Comparison of ENCODE assay signal across 9 cellular contexts in the genomic region with DNA sequence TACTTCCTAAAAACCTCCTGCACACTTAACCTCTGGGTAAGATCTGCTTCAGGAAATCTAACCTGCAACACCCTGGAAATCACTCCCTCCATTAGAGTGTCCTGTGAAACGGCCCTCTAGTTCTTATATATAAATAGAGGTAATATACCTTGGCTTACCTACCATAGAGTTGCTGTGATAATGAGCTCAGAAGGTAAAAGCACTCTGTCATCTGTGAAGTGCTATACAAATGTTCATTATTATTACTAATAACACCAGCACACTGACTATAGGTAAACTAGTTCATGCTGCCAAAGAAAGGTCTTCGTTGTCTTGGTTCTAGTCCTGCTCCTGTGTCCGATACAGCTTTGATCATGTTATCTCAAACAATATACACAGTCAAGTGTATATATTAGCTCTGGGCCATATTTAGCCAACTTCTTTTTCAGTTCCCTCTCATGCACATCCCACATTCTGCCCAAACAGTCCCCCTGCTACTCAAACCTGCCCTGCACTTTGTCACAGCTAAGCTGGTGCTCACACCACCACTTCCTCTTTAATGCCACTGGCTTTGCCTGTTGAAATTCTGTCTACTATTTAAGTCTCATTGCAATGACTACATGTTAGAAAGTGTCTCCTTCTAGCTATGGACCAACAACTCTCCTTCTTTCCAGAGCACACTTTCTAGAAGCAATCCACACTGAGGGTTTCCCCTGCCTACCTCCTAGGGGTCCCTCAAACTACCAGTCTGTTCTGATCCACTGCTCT. TPM values are rescaled to one million over a fixed set of nuclear protein-coding genes. Genes with fewer than 3 reads are reported as not detected.
A peak's percentile ranks its signal among the peaks of the same experiment; 100 is the strongest.
DNase-seq lines count a peak whose midpoint lies in the region; ATAC-seq and TF ChIP-seq lines count a peak whose summit lies in the region.
"Had no signal": no experiment of that assay in that cellular context is flagged by ENCODE, and none has a peak within 500 bp of the region (broad histone marks: within the 10 kb centered on the region; RNA-seq: fewer than 3 reads in every experiment).

No MANE protein-coding gene starts in this region.

- peaks cover 27 to 35% (median 32%) of the 10 kb centered on the region in 3 donors for H3K4me1 Mint-ChIP-seq in IgD-negative memory B cell
- H3K4me1 Mint-ChIP-seq in naive thymus-derived CD4-positive, alpha-beta T cell, result peaks cover 5 to 50% (median 6%) of the 10 kb centered on the region in 7 donors

- ATAC-seq in GM18868 (IDR thresholded peaks at IDR 0.05; ENCODE audit: unreplicated experiment), result peak; percentile 75
- ATAC-seq in HG02571 (IDR thresholded peaks at IDR 0.05; ENCODE audit: unreplicated experiment), result peak; percentile 64
- peak; percentile 37 for ATAC-seq in naive thymus-derived CD4-positive, alpha-beta T cell
- no peak for ATAC-seq in body of pancreas
- ATAC-seq: sciatic nerve had no signal

- no peaks in the 10 kb centered on the region for H3K9me3 ChIP-seq in naive thymus-derived CD4-positive, alpha-beta T cell (ENCODE audit: control insufficient read depth in 2 of 3, low read length in 3 of 3)
- H3K9me3 ChIP-seq in body of pancreas, result no peaks in the 10 kb centered on the region

- peaks cover 9% of the 10 kb centered on the region for H3K27me3 Mint-ChIP-seq in IgD-negative memory B cell
- peaks cover 0 to 41% (median 30%) of the 10 kb centered on the region in 5 donors for H3K27me3 Mint-ChIP-seq in naive thymus-derived CD4-positive, alpha-beta T cell

- intact Hi-C loops in naive thymus-derived CD4-positive, alpha-beta T cell (cut with micrococcal nuclease), result loop anchor here in 1 of 2 donors (10.0 kb wide), 3 partner anchors 264 to 1546 kb away; a partner anchor contains a TSS
- intact Hi-C loops in body of pancreas (cut with DNase I) (no loop called here), posterior cingulate gyrus (cut with DNase I) (no loop called here)

- 73 to 80% methylated on average over 3 of the region's 3 CpGs for WGBS in body of pancreas, 2 donors

- no peaks in the 10 kb centered on the region for H3K36me3 Mint-ChIP-seq in IgD-negative memory B cell
- H3K36me3 Mint-ChIP-seq in naive thymus-derived CD4-positive, alpha-beta T cell, result peaks cover 0 to 37% (median 0%) of the 10 kb centered on the region in 5 donors

- POLR2A ChIA-PET in naive thymus-derived CD4-positive, alpha-beta T cell (lab: Charles Lee), result no interaction called here

- no peak for DNase-seq in naive thymus-derived CD4-positive, alpha-beta T cell
- no peak for DNase-seq in NCI-H345 treated with DMSO at 0.1 percent for 48 hours (lab: John Stamatoyannopoulos, UW; ENCODE audit: unreplicated experiment)
- DNase-seq in body of pancreas, result no peak
- no peak for DNase-seq in posterior cingulate gyrus
- DNase-seq in D341Med (ENCODE audit: low spot score), result no peak

- no peaks in the 10 kb centered on the region for H3K36me3 ChIP-seq in naive thymus-derived CD4-positive, alpha-beta T cell (ENCODE audit: control insufficient read depth in 2 of 3, insufficient read depth in 3 of 3, low read length in 3 of 3)
- no peaks in the 10 kb centered on the region for H3K36me3 ChIP-seq in body of pancreas (replicated peaks in 1 of 2; ENCODE audit: insufficient read depth in 1 of 2, low read depth in 2 of 2)

- no peak overlapping the region for H3K4me3 ChIP-seq in naive thymus-derived CD4-positive, alpha-beta T cell (ENCODE audit: low read length)
- no peak overlapping the region for H3K4me3 ChIP-seq in body of pancreas

- peaks cover 0 to 7% of the 10 kb centered on the region in 2 donors for H3K4me1 ChIP-seq in naive thymus-derived CD4-positive, alpha-beta T cell (ENCODE audit: control insufficient read depth in 2 of 2, insufficient read depth in 2 of 2, low read length in 2 of 2)
- peaks cover 7% of the 10 kb centered on the region for H3K4me1 ChIP-seq in body of pancreas

- no peak for TF ChIP-seq POLR2A in body of pancreas (IDR thresholded peaks at IDR 0.05)

- H3K27me3 ChIP-seq in naive thymus-derived CD4-positive, alpha-beta T cell (ENCODE audit: control insufficient read depth in 2 of 2, insufficient read depth in 2 of 2, low read length in 2 of 2), result no peaks in the 10 kb centered on the region
- no peaks in the 10 kb centered on the region for H3K27me3 ChIP-seq in body of pancreas

- H3K4me3 Mint-ChIP-seq in IgD-negative memory B cell, result peak overlapping the region in 3 of 4 donors; percentile 0 to 60 (median 28)
- H3K4me3 Mint-ChIP-seq in naive thymus-derived CD4-positive, alpha-beta T cell, result no peak overlapping the region

- no peaks in the 10 kb centered on the region for H3K9me3 Mint-ChIP-seq in IgD-negative memory B cell
- no peaks in the 10 kb centered on the region for H3K9me3 Mint-ChIP-seq in naive thymus-derived CD4-positive, alpha-beta T cell

- H3K27ac Mint-ChIP-seq in IgD-negative memory B cell, result no peak overlapping the region
- H3K27ac Mint-ChIP-seq in naive thymus-derived CD4-positive, alpha-beta T cell, result no peak overlapping the region

- no peak for TF ChIP-seq CTCF in body of pancreas (IDR thresholded peaks at IDR 0.05)

- no peak overlapping the region for H3K27ac ChIP-seq in naive thymus-derived CD4-positive, alpha-beta T cell (ENCODE audit: low read depth, low read length)
- no peak overlapping the region for H3K27ac ChIP-seq in body of pancreas

- CTCF ChIA-PET in naive thymus-derived CD4-positive, alpha-beta T cell (lab: Charles Lee), result interaction anchor here (0.7 kb wide), 1 partner anchor 11 kb away, joined by 3 read pairs; no protein-coding TSS in a partner anchor

RNA-seq across cellular contexts. Expression of a gene that starts 5.1 kb away (rescaled TPM):
- polyA plus RNA-seq in IgD-negative memory B cell, result not detected
- 10 to 100 TPM in 1 of 5 experiments, under 1 TPM in 1, not detected in 3; 0.22 to 17.6 TPM for total RNA-seq in naive thymus-derived CD4-positive, alpha-beta T cell
- not detected for polyA plus RNA-seq in naive thymus-derived CD4-positive, alpha-beta T cell
- not detected for total RNA-seq in body of pancreas

Comparison
In these comparisons a context has a peak if more than half of its experiments do, and no peak if none do; other contexts are left out.
1. H3K4me3 Mint-ChIP-seq: peak in IgD-negative memory B cell (3 of 4); none in naive thymus-derived CD4-positive, alpha-beta T cell (0 of 10).